Comparison of ENCODE assay signal across 16 cellular contexts in genomic region chr16:4924593-4925378, GRCh38. TPM values are rescaled to one million over a fixed set of nuclear protein-coding genes. Genes with fewer than 3 reads are reported as not detected.
DNase-seq lines count a peak whose midpoint lies in the region; ATAC-seq, FAIRE-seq and TF ChIP-seq lines count a peak whose summit lies in the region.
"Had no signal": no experiment of that assay in that cellular context is flagged by ENCODE, and none has a peak within 500 bp of the region (broad histone marks: within the 10 kb centered on the region; RNA-seq: fewer than 3 reads in every experiment).

No MANE protein-coding gene starts in this region.

- ATAC-seq in lower lobe of right lung, result peak; percentile 96 to 97
- ATAC-seq in HG03196 (IDR thresholded peaks at IDR 0.05; ENCODE audit: unreplicated experiment), result no peak
- ATAC-seq: stimulated activated naive CD8-positive, alpha-beta T cell treated with anti-CD3 and anti-CD28 coated beads, Interleukin-15, Interleukin-2, amounts not matched to agents 100 U/mL and 50 U/mL, for 24 hours had no signal

- WGBS in H1 (ENCODE audit: extremely low coverage in 1 of 2, insufficient coverage in 1 of 2, insufficient read length in 1 of 2, insufficient replicate concordance in 2 of 2, low coverage in 1 of 2, low lambda C conversion rate in 2 of 2, missing lambda C conversion rate in 1 of 2), 2 experiments, result 75% methylated on average over 13 of the region's 13 CpGs; no CpG with 5 or more reads in 1 of the 2 experiments

- CTCF ChIA-PET in H1 (lab: Charles Lee; ENCODE audit: partially characterized antibody), result interaction anchor here (1.5 kb wide), 1 partner anchor 13 kb away, joined by 4 read pairs; no protein-coding TSS in a partner anchor

- H3K9ac ChIP-seq in H1 (replicated peaks in 1 of 4; ENCODE audit: extremely low read depth in 1 of 4, low read depth in 3 of 4, low read length in 3 of 4), result no peak overlapping the region
- H3K9ac ChIP-seq: KMS-11 had no signal

- H4K91ac ChIP-seq in H1 (replicated peaks; ENCODE audit: insufficient read length, low read length), result peak overlapping the region; percentile 2

- peak overlapping the region; percentile 95 for H2BK12ac ChIP-seq in H1 (ENCODE audit: low read depth, low read length)

- H3K79me2 ChIP-seq in H1 (ENCODE audit: control insufficient read depth in 1 of 2, insufficient read depth in 2 of 2, low read length in 2 of 2), result peaks cover 0 to 6% of the 10 kb centered on the region in 2 experiments; a peak in 2 of 4 replicates

- no peak overlapping the region for H3K56ac ChIP-seq in H1 (replicated peaks; ENCODE audit: insufficient read length, low read depth, low read length)

- no peak for FAIRE-seq in H1 (lab: Jason Lieb, UNC)
- FAIRE-seq: D721Med had no signal

- H2BK120ac ChIP-seq in H1 (replicated peaks; ENCODE audit: low read depth, low read length), result no peak overlapping the region

- H2AK5ac ChIP-seq in H1 (ENCODE audit: low read depth, low read length), result peak overlapping the region; percentile 24; the same call in 1 of the 2 replicates

- H4K8ac ChIP-seq in H1 (ENCODE audit: extremely low read depth, insufficient read depth, low read length), result no peak overlapping the region

- DNase-seq in DMS79 treated with DMSO at 0.1 percent for 48 hours (lab: John Stamatoyannopoulos, UW) (peak; percentile 37), DMS79 (lab: John Stamatoyannopoulos, UW) (no peak), H1 (ENCODE audit: low read depth in 1 of 2, low spot score in 2 of 2) (no peak), lower lobe of right lung (peak; percentile 85), ureter (ENCODE audit: low spot score) (peak; percentile 77), erythroblast (lab: John Stamatoyannopoulos, UW) (no peak)
- DNase-seq in activated CD4-positive, alpha-beta T cell treated with anti-CD3 and anti-CD28 coated beads for 48 hours, result no peak
- DNase-seq: amniotic stem cell; effector CD8-positive, alpha-beta T cell; stimulated activated CD4-positive, alpha-beta T cell treated with anti-CD3 and anti-CD28 coated beads, Interleukin-1b, Interleukin-23, amount 100 ng/mL, for 48 hours; stimulated activated naive CD8-positive, alpha-beta T cell treated with anti-CD3 and anti-CD28 coated beads, Interleukin-15, Interleukin-2, amounts not matched to agents 100 U/mL and 50 U/mL, for 24 hours had no signal

- H3K36me3 ChIP-seq in H1 (ENCODE audit: control insufficient read depth in 2 of 4, insufficient read depth in 4 of 4, low read length in 3 of 4) (peaks cover 0 to 8% (median 2%) of the 10 kb centered on the region in 4 experiments; a peak in 3 of 8 replicates), lower lobe of right lung (no peaks in the 10 kb centered on the region)

- no peak for TF ChIP-seq POLR2A in H1 (IDR thresholded peaks at IDR 0.05; ENCODE audit: control extremely low read depth in 1 of 2, low read depth in 2 of 2, low read length in 2 of 2)
- no peak for TF ChIP-seq POLR2A in erythroblast (IDR thresholded peaks at IDR 0.05; ENCODE audit: low read length)

- POLR2A ChIA-PET in H1 (lab: Charles Lee; ENCODE audit: partially characterized antibody), result interaction anchor here (1.4 to 3.0 kb wide), 2 partner anchors 9 to 11 kb away, joined by 3 to 11 read pairs; no protein-coding TSS in a partner anchor

- no peak overlapping the region for H3K18ac ChIP-seq in H1 (ENCODE audit: extremely low read depth, low read length)

- H3K9me3 ChIP-seq in H1 (ENCODE audit: insufficient read depth in 2 of 2, low read depth in 1 of 2, low read length in 1 of 2) (peaks cover 4 to 5% of the 10 kb centered on the region in 2 experiments; a peak in 2 of 4 replicates), lower lobe of right lung (peaks cover 10% of the 10 kb centered on the region)

- H3K79me1 ChIP-seq in H1 (ENCODE audit: low read depth, low read length), result peaks cover 4% of the 10 kb centered on the region

- H3K4me3 ChIP-seq in H1 (ENCODE audit: extremely low read depth in 1 of 4, insufficient read depth in 2 of 4, low read depth in 3 of 4, low read length in 4 of 4) (no peak overlapping the region), lower lobe of right lung (no peak overlapping the region)

- H3K4me2 ChIP-seq in H1 (ENCODE audit: insufficient read depth in 1 of 2, low read depth in 2 of 2, low read length in 2 of 2), result peak overlapping the region; percentile 14 to 36; a peak in 2 of 4 replicates
- H3K4me2 ChIP-seq: KMS-11 had no signal

- no peak overlapping the region for H2AFZ ChIP-seq in H1 (ENCODE audit: low read length)

- H4K20me1 ChIP-seq in H1 (replicated peaks in 1 of 2; ENCODE audit: control insufficient read depth in 1 of 2, insufficient read depth in 2 of 2, low read length in 2 of 2), result peaks cover 0 to 4% of the 10 kb centered on the region in 2 experiments

- no peaks in the 10 kb centered on the region for H3K23me2 ChIP-seq in H1 (ENCODE audit: low read depth, low read length)

- H3K14ac ChIP-seq in H1 (ENCODE audit: insufficient read length), result no peak overlapping the region

- no peak for TF ChIP-seq EP300 in H1 (IDR thresholded peaks at IDR 0.05; ENCODE audit: borderline replicate concordance in 1 of 2, low read depth in 2 of 2, low read length in 2 of 2)

- no peak overlapping the region for H2BK20ac ChIP-seq in H1 (ENCODE audit: low read length)

- no peak overlapping the region for H3K23ac ChIP-seq in H1 (ENCODE audit: insufficient read length)

- H3K27me3 ChIP-seq in H1 (replicated peaks in 1 of 4; ENCODE audit: control insufficient read depth in 3 of 4, extremely low read depth in 1 of 4, insufficient read depth in 3 of 4, low read length in 3 of 4) (no peaks in the 10 kb centered on the region; a peak in 1 of 7 replicates), lower lobe of right lung (ENCODE audit: low read depth) (no peaks in the 10 kb centered on the region)

- no peak overlapping the region for H4K5ac ChIP-seq in H1 (ENCODE audit: insufficient read length, low read depth, low read length)

- intact Hi-C loops in lower lobe of right lung (cut with DNase I), result no loop called here

- H3K4me1 ChIP-seq in H1 (replicated peaks in 1 of 4; ENCODE audit: control insufficient read depth in 3 of 4, insufficient read depth in 4 of 4, low read length in 3 of 4), result peaks cover 0 to 8% (median 3%) of the 10 kb centered on the region in 4 experiments; a peak in 4 of 7 replicates
- peaks cover 20% of the 10 kb centered on the region for H3K4me1 ChIP-seq in lower lobe of right lung

- H2BK5ac ChIP-seq in H1 (ENCODE audit: low read depth, low read length), result peak overlapping the region; percentile 78; the same call in 1 of the 2 replicates

- no peak overlapping the region for H3K4ac ChIP-seq in H1 (replicated peaks; ENCODE audit: insufficient read length, low read depth, low read length)

- no peak for TF ChIP-seq RAD21 in H1 (IDR thresholded peaks at IDR 0.05 in 1 of 2, conservative IDR thresholded peaks at IDR 0.05 in 1 of 2; ENCODE audit: low read depth in 2 of 2, low read length in 2 of 2)

- H2BK15ac ChIP-seq in H1 (ENCODE audit: low read length), result no peak overlapping the region

- TF ChIP-seq CTCF in H1 (IDR thresholded peaks at IDR 0.05; ENCODE audit: control extremely low read depth in 1 of 3, insufficient read depth in 1 of 3, low read depth in 1 of 3, low read length in 3 of 3), result no peak
- no peak for TF ChIP-seq CTCF in lower lobe of right lung (IDR thresholded peaks at IDR 0.05)

- H3K27ac ChIP-seq in H1 (ENCODE audit: low read depth, low read length) (no peak overlapping the region), lower lobe of right lung (peak overlapping the region; percentile 69)
- H3K27ac ChIP-seq: KMS-11 had no signal

TF ChIP-seq in H1, 55 proteins besides CTCF, POLR2A, EP300 and RAD21:
- TF ChIP-seq TEAD4 (IDR thresholded peaks at IDR 0.05; ENCODE audit: low read depth, low read length) (peak; percentile 93), JUN (IDR thresholded peaks at IDR 0.05; ENCODE audit: low read depth, low read length) (no peak)

RNA-seq across cellular contexts. Expression of gene PPL, which starts 12.2 kb away (rescaled TPM):
- 28.8 and 29.5 TPM in 2 replicates for total RNA-seq in H1 (2021; fragmentation: NEBNext Ultra II Directional; extraction: Animal tissue kit (Norgen Biotek cat#: 25700))
- 11.3 and 15.8 TPM in 2 replicates for polyA plus RNA-seq in H1 (2011; rRNA removed)
- polyA plus RNA-seq in H1 (2011; cell fraction: cytosol; rRNA removed), result 13.7 TPM
- polyA plus RNA-seq in H1 (2011; cell fraction: nucleus; rRNA removed), result 46.9 TPM
- 16.5 to 27.4 TPM (median 22.8 TPM) in 4 replicates for polyA plus RNA-seq in H1 (2012, experiment 1 of 2)
- polyA plus RNA-seq in H1 (2012, experiment 2 of 2), result 5.2 TPM
- polyA plus RNA-seq in H1 (2013, experiment 1 of 2), result 16.4 TPM
- 15.4 TPM for polyA plus RNA-seq in H1 (2013, experiment 2 of 2)
- 21.5 and 22.3 TPM in 2 replicates for polyA minus RNA-seq in H1 (2011; rRNA and poly(A)+ RNA removed)
- polyA minus RNA-seq in H1 (2011; cell fraction: cytosol; rRNA and poly(A)+ RNA removed), result 15.9 TPM
- polyA minus RNA-seq in H1 (2011; cell fraction: nucleus; rRNA and poly(A)+ RNA removed), result 21.8 TPM
- total RNA-seq in lower lobe of right lung, result 60.5 TPM
- 108 TPM for total RNA-seq in ureter

RNA-seq across cellular contexts. Expression of gene SEC14L5, which starts 33.3 kb away (rescaled TPM):
- total RNA-seq in H1 (2021; fragmentation: NEBNext Ultra II Directional; extraction: Animal tissue kit (Norgen Biotek cat#: 25700)), result 3.0 and 3.2 TPM in 2 replicates
- polyA plus RNA-seq in H1 (2011; rRNA removed), result 1.9 and 2.1 TPM in 2 replicates
- polyA plus RNA-seq in H1 (2011; cell fraction: cytosol; rRNA removed), result 2.1 TPM
- 2.7 TPM for polyA plus RNA-seq in H1 (2011; cell fraction: nucleus; rRNA removed)
- 1.9 to 2.9 TPM (median 2.3 TPM) in 4 replicates for polyA plus RNA-seq in H1 (2012, experiment 1 of 2)
- 1.6 TPM for polyA plus RNA-seq in H1 (2012, experiment 2 of 2)
- polyA plus RNA-seq in H1 (2013, experiment 1 of 2), result 1.1 TPM
- polyA plus RNA-seq in H1 (2013, experiment 2 of 2), result 0.99 TPM
- polyA minus RNA-seq in H1 (2011; rRNA and poly(A)+ RNA removed), result 4.0 and 5.8 TPM in 2 replicates
- polyA minus RNA-seq in H1 (2011; cell fraction: cytosol; rRNA and poly(A)+ RNA removed), result 1.7 TPM
- 2.9 TPM for polyA minus RNA-seq in H1 (2011; cell fraction: nucleus; rRNA and poly(A)+ RNA removed)
- 0.41 TPM for total RNA-seq in lower lobe of right lung
- total RNA-seq in ureter, result not detected
- total RNA-seq: A172, RPMI7951 had no signal

Comparison
In these comparisons a context has a peak if more than half of its experiments do, and no peak if none do; other contexts are left out.
1. DNase-seq: peak in DMS79 treated with DMSO at 0.1 percent for 48 hours (single experiment), lower lobe of right lung (single experiment) and ureter (single experiment); none in DMS79 (single experiment), H1 (0 of 2), activated CD4-positive, alpha-beta T cell treated with anti-CD3 and anti-CD28 coated beads for 48 hours (single experiment) and erythroblast (0 of 2).